1 cellular context compared by ENCODE assay signal in the genomic region with DNA sequence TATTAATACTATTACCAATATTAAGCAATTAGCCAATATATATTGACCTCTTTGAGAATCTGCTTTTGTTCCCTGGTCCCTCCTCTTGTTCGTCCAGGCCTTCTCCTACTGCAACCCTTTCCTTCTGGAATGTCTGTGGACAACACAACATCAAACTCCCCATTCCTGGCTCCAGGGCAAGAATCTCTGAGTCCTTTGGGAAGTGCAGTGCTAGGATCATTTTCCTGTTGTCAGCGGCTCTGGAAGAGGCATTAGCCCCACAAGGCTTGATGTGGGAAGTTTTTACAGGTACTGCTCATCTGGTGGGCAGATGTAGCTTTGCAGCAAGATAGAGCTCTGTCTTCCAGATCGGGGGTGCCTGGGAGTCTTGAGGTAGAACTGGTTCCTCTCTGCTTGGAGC.
TF ChIP-seq lines count a peak whose summit lies in the region.

No MANE protein-coding gene starts in this region.

TF ChIP-seq in HepG2, 621 proteins besides CTCF, POLR2A, EP300 and RAD21:
- no peak for TF ChIP-seq MAFG (CRISPR knock-in tag; IDR thresholded peaks at IDR 0.05)
- TF ChIP-seq, protein P1, sequence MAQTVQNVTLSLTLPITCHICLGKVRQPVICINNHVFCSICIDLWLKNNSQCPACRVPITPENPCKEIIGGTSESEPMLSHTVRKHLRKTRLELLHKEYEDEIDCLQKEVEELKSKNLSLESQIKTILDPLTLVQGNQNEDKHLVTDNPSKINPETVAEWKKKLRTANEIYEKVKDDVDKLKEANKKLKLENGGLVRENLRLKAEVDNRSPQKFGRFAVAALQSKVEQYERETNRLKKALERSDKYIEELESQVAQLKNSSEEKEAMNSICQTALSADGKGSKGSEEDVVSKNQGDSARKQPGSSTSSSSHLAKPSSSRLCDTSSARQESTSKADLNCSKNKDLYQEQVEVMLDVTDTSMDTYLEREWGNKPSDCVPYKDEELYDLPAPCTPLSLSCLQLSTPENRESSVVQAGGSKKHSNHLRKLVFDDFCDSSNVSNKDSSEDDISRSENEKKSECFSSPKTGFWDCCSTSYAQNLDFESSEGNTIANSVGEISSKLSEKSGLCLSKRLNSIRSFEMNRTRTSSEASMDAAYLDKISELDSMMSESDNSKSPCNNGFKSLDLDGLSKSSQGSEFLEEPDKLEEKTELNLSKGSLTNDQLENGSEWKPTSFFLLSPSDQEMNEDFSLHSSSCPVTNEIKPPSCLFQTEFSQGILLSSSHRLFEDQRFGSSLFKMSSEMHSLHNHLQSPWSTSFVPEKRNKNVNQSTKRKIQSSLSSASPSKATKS (CRISPR knock-in tag; IDR thresholded peaks at IDR 0.05) = no peak
- TF ChIP-seq ZNF430 (CRISPR knock-in tag; IDR thresholded peaks at IDR 0.05) = no peak
- no peak for TF ChIP-seq ZNF431 (CRISPR knock-in tag; IDR thresholded peaks at IDR 0.05; ENCODE audit: borderline replicate concordance, low read depth)
- no peak for TF ChIP-seq SNRNP70 (IDR thresholded peaks at IDR 0.05; ENCODE audit: low read depth, low read length)
- TF ChIP-seq ZNF10 (CRISPR knock-in tag; IDR thresholded peaks at IDR 0.05; ENCODE audit: borderline replicate concordance, low read depth) = no peak
- no peak for TF ChIP-seq ZNF24 (IDR thresholded peaks at IDR 0.05)
- TF ChIP-seq NFIC (IDR thresholded peaks at IDR 0.05; ENCODE audit: low read length) = no peak
